ENCODE assay signal across 6 cellular contexts in the genomic region with DNA sequence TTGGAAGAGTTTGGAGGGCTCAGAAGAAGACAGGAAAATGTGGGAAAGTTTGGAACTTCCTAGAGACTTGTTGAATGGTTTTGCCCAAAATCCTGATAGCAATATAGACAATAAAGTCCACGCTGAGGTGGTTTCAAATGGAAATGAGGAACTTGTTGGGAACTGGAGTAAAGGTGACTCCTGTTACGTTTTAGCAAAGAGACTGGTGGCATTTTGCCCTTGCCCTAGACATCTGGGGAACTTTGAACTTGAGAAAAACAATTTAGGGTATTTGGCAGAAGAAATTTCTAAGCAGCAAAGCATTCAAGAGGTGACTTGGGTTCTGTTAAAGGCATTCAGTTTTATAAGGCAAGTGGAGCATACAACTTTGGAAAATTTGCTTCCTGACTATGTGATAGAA. TPM values are rescaled to one million over a fixed set of nuclear protein-coding genes. Genes with fewer than 3 reads are reported as not detected.
"Had no signal": no experiment of that assay in that cellular context is flagged by ENCODE, and none has a peak within 500 bp of the region (broad histone marks: within the 10 kb centered on the region; RNA-seq: fewer than 3 reads in every experiment).

No MANE protein-coding gene starts in this region.

RNA-seq across cellular contexts. Expression of a gene that starts 18.5 kb away (rescaled TPM):
- total RNA-seq: GM23248, GM23338, H1, H7, H9, HFFc6 had no signal
- polyA plus RNA-seq: GM23248, GM23338, H1 had no signal
